Comparison of ENCODE assay signal across 2 cellular contexts in genomic region chr3:21798689-21799088, GRCh38.
A peak's percentile ranks its signal among the peaks of the same experiment; 100 is the strongest.
TF ChIP-seq lines count a peak whose summit lies in the region.

No MANE protein-coding gene starts in this region.

TF ChIP-seq in HepG2, 621 proteins besides CTCF, POLR2A, EP300 and RAD21:
- TF ChIP-seq ZBTB20 (CRISPR knock-in tag; IDR thresholded peaks at IDR 0.05; ENCODE audit: borderline replicate concordance, low read depth), result no peak
- 0 out of 2 replicates have a peak, but pooled peaks have one; percentile 8 for TF ChIP-seq CEBPB (IDR thresholded peaks at IDR 0.05; ENCODE audit: borderline replicate concordance, low read depth, low read length)

TF ChIP-seq in K562, 482 proteins besides CTCF, POLR2A, EP300 and RAD21:
- TF ChIP-seq DNMT1 (IDR thresholded peaks at IDR 0.05), result no peak
- no peak for TF ChIP-seq NRF1 (conservative IDR thresholded peaks at IDR 0.05 in 1 of 2, IDR thresholded peaks at IDR 0.05 in 1 of 2)
- peak; percentile 51 for TF ChIP-seq CEBPB (tag; IDR thresholded peaks at IDR 0.05)
- TF ChIP-seq CEBPG (CRISPR knock-in tag; IDR thresholded peaks at IDR 0.05), result no peak
- TF ChIP-seq CEBPG (tag; conservative IDR thresholded peaks at IDR 0.05 in 1 of 2, IDR thresholded peaks at IDR 0.05 in 1 of 2), result peak in 1 of 2 experiments; percentile 67; a peak in 2 of 4 replicates
- no peak for TF ChIP-seq ILK (tag; IDR thresholded peaks at IDR 0.05; ENCODE audit: borderline replicate concordance, low read depth)
